In genomic region chr9:78280982-78281668, GRCh38 we compare ENCODE assay signal across 1 cellular context.
TF ChIP-seq lines count a peak whose summit lies in the region.

No MANE protein-coding gene starts in this region.

TF ChIP-seq in GM23338, 12 proteins besides CTCF, POLR2A, EP300 and RAD21 (continued from another document):
- TF ChIP-seq ZNF462 (CRISPR knock-in tag; IDR thresholded peaks at IDR 0.05) (no peak), JUNB (IDR thresholded peaks at IDR 0.05; ENCODE audit: unreplicated experiment) (no peak), ZNF331 (CRISPR knock-in tag; IDR thresholded peaks at IDR 0.05; ENCODE audit: low read depth) (no peak), EZH2phosphoT487 (IDR thresholded peaks at IDR 0.05; ENCODE audit: unreplicated experiment) (no peak), EZH2 (IDR thresholded peaks at IDR 0.05; ENCODE audit: low read depth, unreplicated experiment) (no peak), STAT1 (IDR thresholded peaks at IDR 0.05; ENCODE audit: unreplicated experiment) (no peak)
